ENCODE assay signal across 2 cellular contexts in genomic region chr1:116661633-116662032, GRCh38.
A peak's percentile ranks its signal among the peaks of the same experiment; 100 is the strongest.
TF ChIP-seq lines count a peak whose summit lies in the region.

No MANE protein-coding gene starts in this region.

TF ChIP-seq in Ishikawa, 13 proteins besides CTCF, POLR2A, EP300 and RAD21 (continued from another document):
- TF ChIP-seq USF1 (IDR thresholded peaks at IDR 0.05), result peak; percentile 43

TF ChIP-seq in K562, 482 proteins besides CTCF, POLR2A, EP300 and RAD21 (continued from another document):
- TF ChIP-seq, protein P1, sequence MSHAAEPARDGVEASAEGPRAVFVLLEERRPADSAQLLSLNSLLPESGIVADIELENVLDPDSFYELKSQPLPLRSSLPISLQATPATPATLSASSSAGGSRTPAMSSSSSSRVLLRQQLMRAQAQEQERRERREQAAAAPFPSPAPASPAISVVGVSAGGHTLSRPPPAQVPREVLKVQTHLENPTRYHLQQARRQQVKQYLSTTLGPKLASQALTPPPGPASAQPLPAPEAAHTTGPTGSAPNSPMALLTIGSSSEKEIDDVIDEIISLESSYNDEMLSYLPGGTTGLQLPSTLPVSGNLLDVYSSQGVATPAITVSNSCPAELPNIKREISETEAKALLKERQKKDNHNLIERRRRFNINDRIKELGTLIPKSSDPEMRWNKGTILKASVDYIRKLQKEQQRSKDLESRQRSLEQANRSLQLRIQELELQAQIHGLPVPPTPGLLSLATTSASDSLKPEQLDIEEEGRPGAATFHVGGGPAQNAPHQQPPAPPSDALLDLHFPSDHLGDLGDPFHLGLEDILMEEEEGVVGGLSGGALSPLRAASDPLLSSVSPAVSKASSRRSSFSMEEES (CRISPR knock-in tag; IDR thresholded peaks at IDR 0.05), result peak; percentile 95
- TF ChIP-seq NFIC (IDR thresholded peaks at IDR 0.05) (no peak), USF2 (CRISPR knock-in tag; IDR thresholded peaks at IDR 0.05) (peak; percentile 57; the same call in 1 of the 2 replicates), TOE1 (IDR thresholded peaks at IDR 0.05; ENCODE audit: borderline replicate concordance) (peak; percentile 93), TOE1 (CRISPR knock-in tag; IDR thresholded peaks at IDR 0.05; ENCODE audit: borderline replicate concordance, low read depth) (no peak), RAD51 (IDR thresholded peaks at IDR 0.05; ENCODE audit: borderline replicate concordance, low read depth) (peak; percentile 88), ARID3B (CRISPR knock-in tag; IDR thresholded peaks at IDR 0.05; ENCODE audit: borderline replicate concordance) (no peak), CBFA2T2 (conservative IDR thresholded peaks at IDR 0.05) (peak; percentile 41; the same call in 1 of the 2 replicates), NFYB (IDR thresholded peaks at IDR 0.05; ENCODE audit: extremely low read depth, insufficient read length) (peak; percentile 71)
